ENCODE assay signal across 16 cellular contexts in the genomic region with DNA sequence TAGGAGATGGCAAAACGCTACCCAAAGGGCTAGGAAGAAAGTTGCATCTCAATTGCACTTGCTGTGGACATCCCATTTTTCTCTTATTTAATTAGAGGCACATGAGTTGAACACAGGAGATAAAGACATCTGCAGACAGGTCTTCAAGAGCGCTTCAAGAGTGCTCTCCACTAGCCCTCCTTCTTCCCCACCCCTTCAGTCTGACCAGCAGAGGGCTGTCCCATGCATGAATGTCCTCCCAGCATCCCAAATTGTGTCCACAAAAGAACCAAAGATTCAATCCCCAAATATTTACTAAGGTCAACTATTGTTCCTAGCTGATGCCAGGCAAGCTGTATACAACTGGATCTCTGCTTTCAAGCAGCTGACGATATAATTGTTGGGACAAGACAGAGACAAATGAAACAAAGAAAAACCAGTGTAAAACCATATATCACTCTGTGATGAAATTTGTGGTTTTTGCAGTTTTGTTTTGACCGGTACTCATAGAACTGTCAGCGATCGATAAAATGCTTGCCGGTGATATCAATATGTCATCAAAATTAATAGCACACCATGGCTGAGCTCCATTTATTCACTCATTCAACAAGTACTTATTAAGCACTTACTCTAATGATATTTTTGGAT.
DNase-seq lines count a peak whose midpoint lies in the region; ATAC-seq, FAIRE-seq and TF ChIP-seq lines count a peak whose summit lies in the region.
"Had no signal": no experiment of that assay in that cellular context is flagged by ENCODE, and none has a peak within 500 bp of the region (broad histone marks: within the 10 kb centered on the region; RNA-seq: fewer than 3 reads in every experiment).

No MANE protein-coding gene starts in this region.

- WGBS in H1 (ENCODE audit: extremely low coverage in 1 of 2, insufficient coverage in 1 of 2, insufficient read length in 1 of 2, insufficient replicate concordance in 2 of 2, low coverage in 1 of 2, low lambda C conversion rate in 2 of 2, missing lambda C conversion rate in 1 of 2), 2 experiments: 89% methylated on average over 7 of the region's 7 CpGs; no CpG with 5 or more reads in 1 of the 2 experiments
- no CpG with 5 or more reads among the region's 7 CpGs for WGBS in trophoblast cell (ENCODE audit: extremely low coverage, insufficient coverage, insufficient read length)

- no peak for TF ChIP-seq EP300 in H1 (IDR thresholded peaks at IDR 0.05; ENCODE audit: borderline replicate concordance in 1 of 2, low read depth in 2 of 2, low read length in 2 of 2)

- no peak overlapping the region for H3K4ac ChIP-seq in H1 (replicated peaks; ENCODE audit: insufficient read length, low read depth, low read length)
- no peak overlapping the region for H3K4ac ChIP-seq in trophoblast cell (ENCODE audit: low read depth, low read length)

- H3K79me1 ChIP-seq in H1 (ENCODE audit: low read depth, low read length) (no peaks in the 10 kb centered on the region), trophoblast cell (ENCODE audit: low read length) (no peaks in the 10 kb centered on the region)

- no peak overlapping the region for H4K8ac ChIP-seq in H1 (ENCODE audit: extremely low read depth, insufficient read depth, low read length)
- no peak overlapping the region for H4K8ac ChIP-seq in trophoblast cell (ENCODE audit: low read depth, low read length)

- H3K36me3 ChIP-seq in A673 (ENCODE audit: insufficient read depth, low read length, poor library complexity, severe bottlenecking) (no peaks in the 10 kb centered on the region), H1 (ENCODE audit: control insufficient read depth in 2 of 4, insufficient read depth in 4 of 4, low read length in 3 of 4) (no peaks in the 10 kb centered on the region), trophoblast cell (ENCODE audit: control insufficient read depth in 1 of 2, insufficient read depth in 2 of 2, low read length in 2 of 2) (no peaks in the 10 kb centered on the region)

- ATAC-seq in HG02852 (IDR thresholded peaks at IDR 0.05; ENCODE audit: unreplicated experiment): no peak
- ATAC-seq: A549, HCT116 had no signal

- no peak overlapping the region for H2BK5ac ChIP-seq in H1 (ENCODE audit: low read depth, low read length)
- H2BK5ac ChIP-seq in trophoblast cell (ENCODE audit: low read depth, low read length, poor library complexity): no peak overlapping the region

- H3K14ac ChIP-seq in H1 (ENCODE audit: insufficient read length) (no peak overlapping the region), trophoblast cell (ENCODE audit: low read length) (no peak overlapping the region)

- no peak overlapping the region for H2BK15ac ChIP-seq in H1 (ENCODE audit: low read length)

- no peak overlapping the region for H4K12ac ChIP-seq in trophoblast cell (ENCODE audit: low read depth, low read length)

- H3K27me3 ChIP-seq in A673 (replicated peaks; ENCODE audit: insufficient read depth, low read depth, low read length, poor library complexity): no peaks in the 10 kb centered on the region
- peaks cover 7 to 24% (median 14%) of the 10 kb centered on the region in 4 experiments for H3K27me3 ChIP-seq in H1 (replicated peaks in 1 of 4; ENCODE audit: control insufficient read depth in 3 of 4, extremely low read depth in 1 of 4, insufficient read depth in 3 of 4, low read length in 3 of 4)
- no peaks in the 10 kb centered on the region for H3K27me3 ChIP-seq in trophoblast cell (ENCODE audit: insufficient read depth, low read length)

- H2AFZ ChIP-seq in H1 (ENCODE audit: low read length) (no peak overlapping the region), trophoblast cell (ENCODE audit: insufficient read depth, low read length, poor library complexity) (no peak overlapping the region)

- no peak overlapping the region for H4K5ac ChIP-seq in H1 (ENCODE audit: insufficient read length, low read depth, low read length)

- no TSS peak for BruUV-seq in A673 (replicated peaks; lab: Mats Ljungman, UMichigan)

- TF ChIP-seq RAD21 in H1 (IDR thresholded peaks at IDR 0.05 in 1 of 2, conservative IDR thresholded peaks at IDR 0.05 in 1 of 2; ENCODE audit: low read depth in 2 of 2, low read length in 2 of 2): peak; percentile 36 to 37

- no peak overlapping the region for H3K9ac ChIP-seq in H1 (replicated peaks in 1 of 4; ENCODE audit: extremely low read depth in 1 of 4, low read depth in 3 of 4, low read length in 3 of 4)
- H3K9ac ChIP-seq in trophoblast cell (ENCODE audit: low read length): no peak overlapping the region

- no peaks in the 10 kb centered on the region for H4K20me1 ChIP-seq in H1 (replicated peaks in 1 of 2; ENCODE audit: control insufficient read depth in 1 of 2, insufficient read depth in 2 of 2, low read length in 2 of 2)

- intact Hi-C loops in A673 (cut with micrococcal nuclease; ENCODE audit: unreplicated experiment): no loop called here

- 0 out of 2 replicates have a peak, but pooled peaks have one; percentile 20 for TF ChIP-seq CTCF in A673 (conservative IDR thresholded peaks at IDR 0.05; ENCODE audit: low read depth, low read length)
- TF ChIP-seq CTCF in GM12873 (IDR thresholded peaks at IDR 0.05; ENCODE audit: insufficient read depth, low read depth, low read length, missing control alignments): peak; percentile 6
- peak; percentile 23 for TF ChIP-seq CTCF in NB4 (IDR thresholded peaks at IDR 0.05; ENCODE audit: low read depth, low read length)
- peak in 1 of 3 experiments; percentile 22; a peak in 1 of 4 replicates for TF ChIP-seq CTCF in H1 (IDR thresholded peaks at IDR 0.05; ENCODE audit: control extremely low read depth in 1 of 3, insufficient read depth in 1 of 3, low read depth in 1 of 3, low read length in 3 of 3)
- no peak for TF ChIP-seq CTCF in D721Med (IDR thresholded peaks at IDR 0.05; ENCODE audit: insufficient read depth, missing control alignments)

- POLR2A ChIA-PET in A673 (lab: Charles Lee; ENCODE audit: low non-redundant PET) (no interaction called here), H1 (lab: Charles Lee; ENCODE audit: partially characterized antibody) (no interaction called here)

- no peak for TF ChIP-seq POLR2A in NB4 (IDR thresholded peaks at IDR 0.05; ENCODE audit: extremely low read depth, insufficient read length)
- no peak for TF ChIP-seq POLR2A in H1 (IDR thresholded peaks at IDR 0.05; ENCODE audit: control extremely low read depth in 1 of 2, low read depth in 2 of 2, low read length in 2 of 2)

- H4K91ac ChIP-seq in H1 (replicated peaks; ENCODE audit: insufficient read length, low read length): no peak overlapping the region
- no peak overlapping the region for H4K91ac ChIP-seq in trophoblast cell (ENCODE audit: low read depth, low read length)

- no peak overlapping the region for H3K27ac ChIP-seq in A673 (ENCODE audit: low read depth, low read length, poor library complexity, severe bottlenecking)
- no peak overlapping the region for H3K27ac ChIP-seq in H1 (ENCODE audit: low read depth, low read length)
- no peak overlapping the region for H3K27ac ChIP-seq in trophoblast cell (ENCODE audit: low read depth, low read length)
- H3K27ac ChIP-seq: A549, HL-60 had no signal

- H3K4me2 ChIP-seq in H1 (ENCODE audit: insufficient read depth in 1 of 2, low read depth in 2 of 2, low read length in 2 of 2) (no peak overlapping the region), trophoblast cell (ENCODE audit: low read length) (no peak overlapping the region)
- H3K4me2 ChIP-seq: A549 had no signal

- no peak overlapping the region for H3K18ac ChIP-seq in H1 (ENCODE audit: extremely low read depth, low read length)
- H3K18ac ChIP-seq in trophoblast cell (ENCODE audit: low read length): no peak overlapping the region

- peaks cover 17% of the 10 kb centered on the region for H3K4me1 ChIP-seq in A673 (ENCODE audit: insufficient read depth, low read length, poor library complexity, severe bottlenecking)
- H3K4me1 ChIP-seq in H1 (replicated peaks in 1 of 4; ENCODE audit: control insufficient read depth in 3 of 4, insufficient read depth in 4 of 4, low read length in 3 of 4): peaks cover 0 to 4% (median 2%) of the 10 kb centered on the region in 4 experiments; a peak in 4 of 7 replicates
- H3K4me1 ChIP-seq in trophoblast cell (ENCODE audit: control insufficient read depth in 1 of 2, insufficient read depth in 2 of 2, low read length in 2 of 2): no peaks in the 10 kb centered on the region
- H3K4me1 ChIP-seq: A549 had no signal

- no peak overlapping the region for H3K56ac ChIP-seq in H1 (replicated peaks; ENCODE audit: insufficient read length, low read depth, low read length)

- no peak overlapping the region for H2BK12ac ChIP-seq in H1 (ENCODE audit: low read depth, low read length)
- H2BK12ac ChIP-seq in trophoblast cell (ENCODE audit: low read length): no peak overlapping the region

- no peaks in the 10 kb centered on the region for H3K79me2 ChIP-seq in H1 (ENCODE audit: control insufficient read depth in 1 of 2, insufficient read depth in 2 of 2, low read length in 2 of 2)
- no peaks in the 10 kb centered on the region for H3K79me2 ChIP-seq in trophoblast cell (ENCODE audit: control insufficient read depth, insufficient read depth, low read length, poor library complexity)

- CTCF ChIA-PET in A673 (lab: Charles Lee): no interaction called here
- CTCF ChIA-PET in H1 (lab: Charles Lee; ENCODE audit: partially characterized antibody): interaction anchor here (0.7 to 1.7 kb wide), 14 partner anchors 10 to 796 kb away, joined by 3 to 6 read pairs (median 3); no protein-coding TSS in a partner anchor

- H3K23ac ChIP-seq in H1 (ENCODE audit: insufficient read length) (no peak overlapping the region), trophoblast cell (ENCODE audit: low read length) (no peak overlapping the region)

- FAIRE-seq in H1 (lab: Jason Lieb, UNC): no peak
- no peak for FAIRE-seq in D721Med (lab: Jason Lieb, UNC)
- FAIRE-seq: A549 had no signal

- no peaks in the 10 kb centered on the region; the same call in 1 of the 2 replicates for H3K23me2 ChIP-seq in H1 (ENCODE audit: low read depth, low read length)

- H2AK5ac ChIP-seq in H1 (ENCODE audit: low read depth, low read length) (no peak overlapping the region), trophoblast cell (ENCODE audit: low read length) (no peak overlapping the region)

- H3K9me3 ChIP-seq in A673 (ENCODE audit: low read depth, low read length, poor library complexity, severe bottlenecking) (no peaks in the 10 kb centered on the region), H1 (ENCODE audit: insufficient read depth in 2 of 2, low read depth in 1 of 2, low read length in 1 of 2) (no peaks in the 10 kb centered on the region), trophoblast cell (ENCODE audit: insufficient read depth, low read depth, low read length) (no peaks in the 10 kb centered on the region)
- H3K9me3 ChIP-seq: A549 had no signal

- H2BK120ac ChIP-seq in H1 (replicated peaks; ENCODE audit: low read depth, low read length): no peak overlapping the region
- no peak overlapping the region for H2BK120ac ChIP-seq in trophoblast cell (ENCODE audit: insufficient read depth, low read length, poor library complexity)

- no peak overlapping the region for H3K4me3 ChIP-seq in A673 (ENCODE audit: low read depth, low read length, poor library complexity, severe bottlenecking)
- no peak overlapping the region for H3K4me3 ChIP-seq in NB4 (ENCODE audit: low read depth, low read length)
- H3K4me3 ChIP-seq in H1 (ENCODE audit: extremely low read depth in 1 of 4, insufficient read depth in 2 of 4, low read depth in 3 of 4, low read length in 4 of 4): no peak overlapping the region
- H3K4me3 ChIP-seq in trophoblast cell (ENCODE audit: low read depth, low read length): no peak overlapping the region
- H3K4me3 ChIP-seq: A549 had no signal

- H2BK20ac ChIP-seq in H1 (ENCODE audit: low read length): no peak overlapping the region

- no peak for DNase-seq in A673 (ENCODE audit: low spot score)
- no peak for DNase-seq in NB4 (ENCODE audit: low read depth)
- DNase-seq in H1 (ENCODE audit: low read depth in 1 of 2, low spot score in 2 of 2): no peak
- DNase-seq in trophoblast cell: no peak
- DNase-seq in D721Med (ENCODE audit: insufficient read length, low spot score): no peak
- DNase-seq: CD4-positive, CD25-positive, alpha-beta regulatory T cell; DND-41; GF-D8; NCI-H2029; NCI-H2171 treated with DMSO at 0.1 percent for 48 hours; NCI-H510A had no signal
